Comparison of ENCODE assay signal across 1 cellular context in the genomic region with DNA sequence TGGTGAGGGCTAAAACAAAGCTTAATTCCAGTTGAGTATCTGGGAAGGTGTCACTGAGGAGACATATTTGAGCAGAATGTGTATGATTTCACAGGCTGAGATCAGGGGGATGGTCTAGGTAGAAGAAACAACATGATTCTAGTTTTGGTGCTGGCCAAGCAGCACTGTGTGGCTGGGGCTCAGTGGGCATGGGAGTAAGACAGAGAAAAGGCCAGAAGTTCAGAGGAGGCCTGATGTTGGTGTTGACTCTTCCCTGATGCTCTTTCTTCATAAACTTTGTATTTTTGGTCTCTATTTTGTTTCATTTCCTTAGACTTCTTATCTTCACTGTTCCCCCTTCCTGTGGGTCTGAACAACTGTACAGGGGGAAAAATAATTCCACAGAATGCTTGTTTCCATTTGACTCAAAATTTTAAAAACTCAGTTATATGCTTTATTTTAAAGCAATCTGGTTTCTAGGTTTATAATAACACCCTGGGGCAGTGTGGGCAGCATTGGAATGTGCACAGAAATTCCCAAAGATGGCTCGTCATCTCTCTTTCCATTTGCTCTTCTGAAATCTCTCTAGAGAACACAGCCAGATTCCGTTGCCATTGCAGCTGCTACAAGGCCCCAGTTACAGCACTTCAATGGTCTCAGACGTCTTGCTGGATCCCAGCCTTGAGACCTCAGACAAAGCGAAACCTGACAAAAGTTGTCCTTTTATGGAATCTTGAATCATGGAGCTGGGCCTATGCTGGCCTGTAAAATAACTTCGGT.
TF ChIP-seq lines count a peak whose summit lies in the region.

No MANE protein-coding gene starts in this region.

TF ChIP-seq in IMR-90, 13 proteins besides CTCF, POLR2A, EP300 and RAD21:
- TF ChIP-seq, protein P1, sequence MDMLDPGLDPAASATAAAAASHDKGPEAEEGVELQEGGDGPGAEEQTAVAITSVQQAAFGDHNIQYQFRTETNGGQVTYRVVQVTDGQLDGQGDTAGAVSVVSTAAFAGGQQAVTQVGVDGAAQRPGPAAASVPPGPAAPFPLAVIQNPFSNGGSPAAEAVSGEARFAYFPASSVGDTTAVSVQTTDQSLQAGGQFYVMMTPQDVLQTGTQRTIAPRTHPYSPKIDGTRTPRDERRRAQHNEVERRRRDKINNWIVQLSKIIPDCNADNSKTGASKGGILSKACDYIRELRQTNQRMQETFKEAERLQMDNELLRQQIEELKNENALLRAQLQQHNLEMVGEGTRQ (IDR thresholded peaks at IDR 0.05; ENCODE audit: low read depth, low read length): no peak
TF ChIP-seq in IMR-90: peak in this region for 0.
